In genomic region chr16:83356266-83356665, GRCh38 we compare ENCODE assay signal across 8 cellular contexts.
DNase-seq lines count a peak whose midpoint lies in the region; ATAC-seq, FAIRE-seq and TF ChIP-seq lines count a peak whose summit lies in the region.

No MANE protein-coding gene starts in this region.

- TF ChIP-seq EP300 in A549 (IDR thresholded peaks at IDR 0.05), result no peak

- DNase-seq in A549 (ENCODE audit: low read depth in 1 of 2, low spot score in 1 of 2) (peak; percentile 47 to 55), GM10266 (ENCODE audit: extremely low spot score) (peak; percentile 48), NCI-H748 treated with DMSO at 0.1 percent for 48 hours (lab: John Stamatoyannopoulos, UW) (peak; percentile 70), coronary artery (ENCODE audit: low spot score) (no peak)

- no peak for FAIRE-seq in A549 (lab: Jason Lieb, UNC)

- POLR2A ChIA-PET in A549 (lab: Yijun Ruan, JAX), result no interaction called here

- 0% methylated on average over 4 of the region's 4 CpGs for WGBS in A549 (ENCODE audit: missing lambda C conversion rate)
- WGBS in liver, result 2% methylated on average over 4 of the region's 4 CpGs

- peaks cover 0 to 6% (median 0%) of the 10 kb centered on the region in 4 donors for H3K27me3 ChIP-seq in liver (ENCODE audit: control insufficient read depth in 4 of 4, insufficient read depth in 4 of 4, low read length in 3 of 4)

- H3K4me3 ChIP-seq in A549, result no peak overlapping the region
- H3K4me3 ChIP-seq in coronary artery, result no peak overlapping the region
- no peak overlapping the region for H3K4me3 ChIP-seq in liver (ENCODE audit: low read depth in 1 of 3, low read length in 3 of 3)

- TF ChIP-seq CTCF in A549 (IDR thresholded peaks at IDR 0.05), result peak; percentile 40
- peak; percentile 74 for TF ChIP-seq CTCF in GM10266 (IDR thresholded peaks at IDR 0.05; ENCODE audit: control insufficient read depth, insufficient read depth, low read depth, missing control alignments)
- TF ChIP-seq CTCF in coronary artery (IDR thresholded peaks at IDR 0.05), result peak; percentile 41
- TF ChIP-seq CTCF in liver (IDR thresholded peaks at IDR 0.05; ENCODE audit: low read depth, low read length, missing input control), result peak; percentile 50

- ATAC-seq in A549, result peak; percentile 85 to 91; a peak in 5 of 6 replicates
- ATAC-seq in HG03378 (IDR thresholded peaks at IDR 0.05; ENCODE audit: unreplicated experiment), result peak; percentile 53
- no peak for ATAC-seq in GM19328 (IDR thresholded peaks at IDR 0.05; ENCODE audit: unreplicated experiment)
- no peak for ATAC-seq in HG02588 (IDR thresholded peaks at IDR 0.05; ENCODE audit: unreplicated experiment)

- H3K4me1 ChIP-seq in A549, result no peaks in the 10 kb centered on the region
- H3K4me1 ChIP-seq in liver (ENCODE audit: control insufficient read depth in 4 of 4, insufficient read depth in 4 of 4, low read length in 3 of 4), result no peaks in the 10 kb centered on the region

- H3K4me2 ChIP-seq in A549, result no peak overlapping the region

- no peaks in the 10 kb centered on the region for H3K9me3 ChIP-seq in A549
- H3K9me3 ChIP-seq in liver (ENCODE audit: control insufficient read depth in 4 of 4, low read length in 3 of 4), result no peaks in the 10 kb centered on the region

- TF ChIP-seq RAD21 in A549 (conservative IDR thresholded peaks at IDR 0.05 in 1 of 2, IDR thresholded peaks at IDR 0.05 in 1 of 2), result peak; percentile 32 to 53; a peak in 2 of 5 replicates
- peak; percentile 69 to 72 for TF ChIP-seq RAD21 in liver (IDR thresholded peaks at IDR 0.05)

- CTCF ChIA-PET in A549 (lab: Yijun Ruan, JAX), result interaction anchor here (0.5 to 1.7 kb wide), 21 partner anchors 8 to 1093 kb away, joined by 3 to 5 read pairs (median 3); no protein-coding TSS in a partner anchor

- H3K27ac ChIP-seq in A549 (no peak overlapping the region), coronary artery (no peak overlapping the region), liver (ENCODE audit: low read depth in 1 of 2, low read length in 2 of 2) (no peak overlapping the region)

- TF ChIP-seq POLR2A in A549 (IDR thresholded peaks at IDR 0.05; ENCODE audit: low read length), result no peak

- no peak overlapping the region for H3K9ac ChIP-seq in liver (ENCODE audit: low read depth in 1 of 2, low read length in 2 of 2)

- H3K36me3 ChIP-seq in liver (ENCODE audit: control insufficient read depth in 4 of 4, insufficient read depth in 3 of 4, low read depth in 1 of 4, low read length in 3 of 4), result no peaks in the 10 kb centered on the region

TF ChIP-seq in A549, 52 proteins besides CTCF, POLR2A, EP300 and RAD21:
- no peak for TF ChIP-seq REST (IDR thresholded peaks at IDR 0.05)
- no peak; the same call in 2 of the 3 replicates for TF ChIP-seq SMC3 (IDR thresholded peaks at IDR 0.05)
- TF ChIP-seq CHD4 (IDR thresholded peaks at IDR 0.05; ENCODE audit: borderline replicate concordance), result no peak
TF ChIP-seq in A549: peak in this region for 0.

TF ChIP-seq in liver, 16 proteins besides CTCF, POLR2A, EP300 and RAD21:
- TF ChIP-seq JUND (IDR thresholded peaks at IDR 0.05), result no peak
- TF ChIP-seq FOXA2 (IDR thresholded peaks at IDR 0.05), result no peak
- no peak for TF ChIP-seq NR2F2 (IDR thresholded peaks at IDR 0.05)
- TF ChIP-seq RXRA (IDR thresholded peaks at IDR 0.05), result no peak
- TF ChIP-seq TAF1 (conservative IDR thresholded peaks at IDR 0.05), result no peak
- TF ChIP-seq ATF3 (IDR thresholded peaks at IDR 0.05), result no peak
- no peak for TF ChIP-seq REST (IDR thresholded peaks at IDR 0.05)
- TF ChIP-seq GABPA (IDR thresholded peaks at IDR 0.05 in 1 of 2, conservative IDR thresholded peaks at IDR 0.05 in 1 of 2), result no peak
- TF ChIP-seq EGR1 (IDR thresholded peaks at IDR 0.05; ENCODE audit: low read depth in 2 of 2), result no peak
- TF ChIP-seq YY1 (IDR thresholded peaks at IDR 0.05), result no peak
- no peak for TF ChIP-seq MAX (IDR thresholded peaks at IDR 0.05)

Comparison
In these comparisons a context has a peak if more than half of its experiments do, and no peak if none do; other contexts are left out.
1. ATAC-seq: peak in A549 (2 of 2) and HG03378 (single experiment); none in GM19328 (single experiment) and HG02588 (single experiment).
2. Peak in every context shown above with its lines, with median percentiles within 50 percentile points of each other: CTCF ChIP-seq.